34 cellular contexts compared by ENCODE assay signal in the genomic region with DNA sequence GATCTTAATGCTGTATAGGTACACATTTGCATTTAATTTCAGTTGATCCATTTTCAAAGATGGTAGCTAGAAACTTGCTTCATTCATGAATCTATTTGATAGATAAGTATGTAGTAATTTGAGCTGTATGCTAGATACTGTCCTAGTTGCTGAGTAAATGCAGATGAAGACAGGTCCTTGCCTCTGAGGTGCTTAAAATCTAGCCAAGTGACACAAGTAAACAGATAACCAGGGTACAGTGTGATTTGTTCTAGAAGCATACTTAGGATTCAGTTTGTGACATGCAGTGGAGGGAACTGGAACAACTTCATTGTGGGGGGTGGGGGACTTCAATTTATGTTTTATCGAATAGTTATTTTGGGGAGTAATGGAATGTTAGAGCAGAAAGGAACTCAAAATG. TPM values are rescaled to one million over a fixed set of nuclear protein-coding genes. Genes with fewer than 3 reads are reported as not detected.
A peak's percentile ranks its signal among the peaks of the same experiment; 100 is the strongest.
DNase-seq lines count a peak whose midpoint lies in the region; ATAC-seq and TF ChIP-seq lines count a peak whose summit lies in the region.
"Had no signal": no experiment of that assay in that cellular context is flagged by ENCODE, and none has a peak within 500 bp of the region (broad histone marks: within the 10 kb centered on the region; RNA-seq: fewer than 3 reads in every experiment).

No MANE protein-coding gene starts in this region.

- H3K27me3 ChIP-seq in sigmoid colon: no peaks in the 10 kb centered on the region
- H3K27me3 ChIP-seq: breast epithelium, colonic mucosa, transverse colon had no signal

- H3K36me3 ChIP-seq in sigmoid colon: no peaks in the 10 kb centered on the region
- H3K36me3 ChIP-seq: breast epithelium, colonic mucosa, transverse colon had no signal

- H3K9me3 Mint-ChIP-seq in activated naive CD4-positive, alpha-beta T cell treated with anti-CD3 and anti-CD28 coated beads, Interleukin-2, amount 50 U/mL, for 24 hours: no peaks in the 10 kb centered on the region
- no peaks in the 10 kb centered on the region for H3K9me3 Mint-ChIP-seq in stimulated activated memory B cell treated with anti-CD40 and anti-IgM and Interleukin-4, amounts not matched to agents 10 μg/mL and 1 μg/mL and 100 μg/mL, for 72 hours
- H3K9me3 Mint-ChIP-seq: activated CD4-positive, alpha-beta memory T cell treated with anti-CD3 and anti-CD28 coated beads for 36 hours; activated naive CD4-positive, alpha-beta T cell treated with anti-CD3 and anti-CD28 coated beads, Interleukin-2, amount 50 U/mL, for 72 hours; CD4-positive, CD25-positive, alpha-beta regulatory T cell; HFFc6; IgD-negative memory B cell; T-helper 1 cell treated with Interleukin-12 subunit alpha and Interleukin-12 subunit beta and Interleukin-4 antibody, amounts not matched to agents 30 μg/mL and 1 μg/mL, for 36 hours had no signal

- H3K27ac Mint-ChIP-seq in activated naive CD4-positive, alpha-beta T cell treated with anti-CD3 and anti-CD28 coated beads, Interleukin-2, amount 50 U/mL, for 24 hours: no peak overlapping the region
- peak overlapping the region; percentile 57 for H3K27ac Mint-ChIP-seq in T-helper 17 cell
- H3K27ac Mint-ChIP-seq in stimulated activated memory B cell treated with anti-CD40 and anti-IgM and Interleukin-4, amounts not matched to agents 10 μg/mL and 1 μg/mL and 100 μg/mL, for 72 hours: peak overlapping the region; percentile 42
- H3K27ac Mint-ChIP-seq: activated CD4-positive, alpha-beta memory T cell treated with anti-CD3 and anti-CD28 coated beads for 36 hours; CD4-positive, CD25-positive, alpha-beta regulatory T cell; HFFc6; T-helper 1 cell treated with Interleukin-12 subunit alpha and Interleukin-12 subunit beta and Interleukin-4 antibody, amounts not matched to agents 30 μg/mL and 1 μg/mL, for 36 hours had no signal

- peaks cover 0 to 64% (median 54%) of the 10 kb centered on the region in 4 donors for H3K4me1 ChIP-seq in sigmoid colon
- H3K4me1 ChIP-seq: breast epithelium had no signal

- TF ChIP-seq EP300 in sigmoid colon (IDR thresholded peaks at IDR 0.05): no peak

- 94 to 98% methylated on average over 1 of the region's 1 CpG for WGBS in sigmoid colon, 2 donors

- H3K27ac ChIP-seq in sigmoid colon: no peak overlapping the region
- H3K27ac ChIP-seq: 22Rv1, breast epithelium, colonic mucosa, epithelial cell of prostate, RWPE1, SK-N-MC, transverse colon had no signal

- no peaks in the 10 kb centered on the region for H3K9me3 ChIP-seq in T-helper 17 cell (ENCODE audit: control insufficient read depth, low read length, poor library complexity, severe bottlenecking)
- H3K9me3 ChIP-seq in sigmoid colon: no peaks in the 10 kb centered on the region
- H3K9me3 ChIP-seq: breast epithelium, colonic mucosa, transverse colon had no signal

- H3K4me3 ChIP-seq in sigmoid colon: no peak overlapping the region
- H3K4me3 ChIP-seq: breast epithelium, colonic mucosa, SK-N-MC, transverse colon had no signal

- intact Hi-C loops in sigmoid colon (cut with DNase I): no loop called here

- H3K4me3 Mint-ChIP-seq in activated naive CD4-positive, alpha-beta T cell treated with anti-CD3 and anti-CD28 coated beads, Interleukin-2, amount 50 U/mL, for 24 hours: peak overlapping the region; percentile 2
- no peak overlapping the region for H3K4me3 Mint-ChIP-seq in T-helper 17 cell
- no peak overlapping the region for H3K4me3 Mint-ChIP-seq in stimulated activated memory B cell treated with anti-CD40 and anti-IgM and Interleukin-4, amounts not matched to agents 10 μg/mL and 1 μg/mL and 100 μg/mL, for 72 hours
- H3K4me3 Mint-ChIP-seq: activated CD4-positive, alpha-beta memory T cell treated with anti-CD3 and anti-CD28 coated beads for 36 hours; CD4-positive, CD25-positive, alpha-beta regulatory T cell; HFFc6; T-helper 1 cell treated with Interleukin-12 subunit alpha and Interleukin-12 subunit beta and Interleukin-4 antibody, amounts not matched to agents 30 μg/mL and 1 μg/mL, for 36 hours had no signal

- ATAC-seq in T-helper 17 cell: no peak
- ATAC-seq in left lobe of liver: peak; percentile 53
- no peak for ATAC-seq in stimulated activated memory B cell treated with anti-CD40 and anti-IgM and Interleukin-4, amounts not matched to agents 10 μg/mL and 1 μg/mL and 100 μg/mL, for 72 hours
- ATAC-seq: left colon had no signal

- no peak for TF ChIP-seq POLR2A in sigmoid colon (IDR thresholded peaks at IDR 0.05)

- no peaks in the 10 kb centered on the region for H3K27me3 Mint-ChIP-seq in activated naive CD4-positive, alpha-beta T cell treated with anti-CD3 and anti-CD28 coated beads, Interleukin-2, amount 50 U/mL, for 24 hours
- no peaks in the 10 kb centered on the region for H3K27me3 Mint-ChIP-seq in T-helper 17 cell
- no peaks in the 10 kb centered on the region for H3K27me3 Mint-ChIP-seq in stimulated activated memory B cell treated with anti-CD40 and anti-IgM and Interleukin-4, amounts not matched to agents 10 μg/mL and 1 μg/mL and 100 μg/mL, for 72 hours
- H3K27me3 Mint-ChIP-seq: activated CD4-positive, alpha-beta memory T cell treated with anti-CD3 and anti-CD28 coated beads for 36 hours; CD4-positive, CD25-positive, alpha-beta regulatory T cell; IgD-negative memory B cell had no signal

- peaks cover 3% of the 10 kb centered on the region for H3K36me3 Mint-ChIP-seq in activated naive CD4-positive, alpha-beta T cell treated with anti-CD3 and anti-CD28 coated beads, Interleukin-2, amount 50 U/mL, for 24 hours
- no peaks in the 10 kb centered on the region for H3K36me3 Mint-ChIP-seq in T-helper 17 cell (ENCODE audit: low read depth)
- H3K36me3 Mint-ChIP-seq in stimulated activated memory B cell treated with anti-CD40 and anti-IgM and Interleukin-4, amounts not matched to agents 10 μg/mL and 1 μg/mL and 100 μg/mL, for 72 hours: peaks cover 13% of the 10 kb centered on the region

- H3K4me1 Mint-ChIP-seq in activated naive CD4-positive, alpha-beta T cell treated with anti-CD3 and anti-CD28 coated beads, Interleukin-2, amount 50 U/mL, for 24 hours: peaks cover 75% of the 10 kb centered on the region
- H3K4me1 Mint-ChIP-seq in T-helper 17 cell: peaks cover 44% of the 10 kb centered on the region
- H3K4me1 Mint-ChIP-seq in stimulated activated memory B cell treated with anti-CD40 and anti-IgM and Interleukin-4, amounts not matched to agents 10 μg/mL and 1 μg/mL and 100 μg/mL, for 72 hours: peaks cover 74% of the 10 kb centered on the region

- no peak for TF ChIP-seq CTCF in sigmoid colon (IDR thresholded peaks at IDR 0.05)

- no peak for DNase-seq in activated naive CD4-positive, alpha-beta T cell treated with anti-CD3 and anti-CD28 coated beads, Interleukin-2, amount 50 U/mL, for 16 hours
- no peak for DNase-seq in T-helper 17 cell
- no peak for DNase-seq in left lobe of liver (ENCODE audit: low spot score)
- DNase-seq in sigmoid colon: no peak
- DNase-seq in DMS53 treated with DMSO at 0.1 percent for 48 hours (lab: John Stamatoyannopoulos, UW; ENCODE audit: unreplicated experiment): no peak
- DNase-seq in islet precursor cell: no peak
- DNase-seq: activated CD4-positive, alpha-beta memory T cell treated with anti-CD3 and anti-CD28 coated beads for 36 hours; activated CD4-positive, CD25-positive, alpha-beta regulatory T cell treated with anti-CD3 and anti-CD28 coated beads, Interleukin-2, amount 50 U/mL, for 72 hours; activated CD8-positive, alpha-beta memory T cell treated with anti-CD3 and anti-CD28 coated beads, Interleukin-2, amount 50 U/mL, for 48 hours; anterior cingulate cortex; CD4-positive, CD25-positive, alpha-beta regulatory T cell; colonic mucosa; DND-41; effector CD8-positive, alpha-beta T cell; GF-D8; GOT3; HFFc6; hypothalamus; left colon; NCI-H1092 treated with DMSO at 0.1 percent for 48 hours; NCI-H187; nucleus accumbens; stimulated activated CD4-positive, alpha-beta T cell treated with anti-CD3 and anti-CD28 coated beads, Interleukin-4, amount 100 ng/mL, for 24 hours; transverse colon had no signal

RNA-seq across cellular contexts. Expression of a gene that starts 9.2 kb away (rescaled TPM):
- total RNA-seq in T-helper 17 cell: 10 to 100 TPM; 48.6 to 50.6 TPM
- total RNA-seq in left lobe of liver: 24.4 TPM
- 100 to 1,000 TPM; 102 to 115 (median 108) TPM for total RNA-seq in sigmoid colon
- 100 to 1,000 TPM; 212 to 394 (median 250) TPM for polyA plus RNA-seq in sigmoid colon
